23 cellular contexts compared by ENCODE assay signal in genomic region chr20:21028921-21029320, GRCh38.
"Had no signal": no experiment of that assay in that cellular context is flagged by ENCODE, and none has a peak within 500 bp of the region (broad histone marks: within the 10 kb centered on the region; RNA-seq: fewer than 3 reads in every experiment).

No MANE protein-coding gene starts in this region.

- ATAC-seq: K562, SK-N-SH treated with all-trans-retinoic acid at 6 μM for 48 hours had no signal

- H3K27ac ChIP-seq: KMS-11 had no signal

- H3K27me3 Mint-ChIP-seq: IgD-negative memory B cell had no signal

- DNase-seq: Kasumi-1, MG63, NCI-H1092, NCI-H1105 treated with DMSO at 0.1 percent for 48 hours, NCI-H1417 treated with DMSO at 0.1 percent for 48 hours, NCI-H146, NCI-H1694 treated with DMSO at 0.1 percent for 48 hours, NCI-H1930, NCI-H2081 treated with DMSO at 0.1 percent for 48 hours, NCI-H2171, NCI-H226, NCI-H446, NCI-H510A, NCI-H524 treated with DMSO at 0.1 percent for 48 hours, NCI-H69, NCI-H774, RPMI8226, SHP77 had no signal

- H3K4me1 Mint-ChIP-seq: IgD-negative memory B cell had no signal

- H3K36me3 ChIP-seq: MG63 had no signal

- H3K9ac ChIP-seq: KMS-11 had no signal

- H3K27me3 ChIP-seq: MG63 had no signal

- H3K27ac Mint-ChIP-seq: IgD-negative memory B cell had no signal

- H3K4me2 ChIP-seq: KMS-11 had no signal

- H3K36me3 Mint-ChIP-seq: IgD-negative memory B cell had no signal

- H3K4me3 Mint-ChIP-seq: IgD-negative memory B cell had no signal

- H3K9me3 Mint-ChIP-seq: IgD-negative memory B cell had no signal

- FAIRE-seq: K562, RCC 7860 had no signal

- H3K9me3 ChIP-seq: MG63 had no signal

- H3K4me3 ChIP-seq: K562, MG63 had no signal
